In genomic region chr10:1048732-1049424, GRCh38 we compare ENCODE assay signal across 8 cellular contexts. TPM values are rescaled to one million over a fixed set of nuclear protein-coding genes. Genes with fewer than 3 reads are reported as not detected.
A peak's percentile ranks its signal among the peaks of the same experiment; 100 is the strongest.
DNase-seq lines count a peak whose midpoint lies in the region; ATAC-seq, FAIRE-seq and TF ChIP-seq lines count a peak whose summit lies in the region.

Gene IDI1, minus strand, starts transcription at chr10:1049119. Its CDS starts 116 bp downstream, at chr10:1049003.

- no peak for TF ChIP-seq CTCF in CD4-positive, alpha-beta T cell (IDR thresholded peaks at IDR 0.05)
- no peak for TF ChIP-seq CTCF in HepG2 (CRISPR knock-in tag; IDR thresholded peaks at IDR 0.05)

- peaks cover 3 to 17% of the 10 kb centered on the region in 2 experiments; a peak in 3 of 5 replicates for H3K36me3 ChIP-seq in HepG2 (replicated peaks in 1 of 2; ENCODE audit: control insufficient read depth in 1 of 2, insufficient read depth in 2 of 2, low read length in 2 of 2)

- H3K27ac Mint-ChIP-seq in CD4-positive, alpha-beta T cell = peak within 1 kb of the TSS; percentile 98

- no peaks in the 10 kb centered on the region for H3K9me3 Mint-ChIP-seq in CD4-positive, alpha-beta T cell

- TF ChIP-seq POLR2A in HepG2 (IDR thresholded peaks at IDR 0.05; ENCODE audit: insufficient read depth in 1 of 2, low read depth in 2 of 2, low read length in 2 of 2) = peak; percentile 93 to 97

- in situ Hi-C loops in HepG2 (cut with HindIII; ENCODE audit: extremely low pct_ligation_motif_present, low pct_unique_long_range_greater_than_20kb) = no loop called here

- H3K27ac ChIP-seq in CD4-positive, alpha-beta T cell (ENCODE audit: low read depth, low read length) = peak within 1 kb of the TSS; percentile 96
- peak within 1 kb of the TSS; percentile 96 for H3K27ac ChIP-seq in HepG2 (ENCODE audit: extremely low read length, insufficient read depth, low read length)

- 0% methylated on average over 5 of the region's 83 CpGs for WGBS in HepG2 (ENCODE audit: low lambda C conversion rate)

- FAIRE-seq in HepG2 (lab: Jason Lieb, UNC) = peak; percentile 61

- peaks cover 59% of the 10 kb centered on the region for H3K4me1 ChIP-seq in HepG2 (ENCODE audit: insufficient read depth, low read length)

- H3K4me2 ChIP-seq in HepG2 (ENCODE audit: low read depth, low read length) = peak within 1 kb of the TSS; percentile 85

- no peaks in the 10 kb centered on the region for H3K9me3 ChIP-seq in CD4-positive, alpha-beta T cell (ENCODE audit: control insufficient read depth, low read length)
- no peaks in the 10 kb centered on the region for H3K9me3 ChIP-seq in HepG2 (ENCODE audit: low read length)

- TF ChIP-seq EP300 in HepG2 (IDR thresholded peaks at IDR 0.05; ENCODE audit: low read depth in 2 of 2, low read length in 2 of 2) = peak in 1 of 2 experiments; percentile 61; a peak in 2 of 4 replicates
- peak; percentile 52; the same call in 1 of the 2 replicates for TF ChIP-seq EP300 in HepG2 (CRISPR knock-in tag; IDR thresholded peaks at IDR 0.05; ENCODE audit: borderline replicate concordance)

- H3K4me1 Mint-ChIP-seq in CD4-positive, alpha-beta T cell (ENCODE audit: low read depth) = peaks cover 90% of the 10 kb centered on the region

- H2AFZ ChIP-seq in HepG2 (ENCODE audit: low read length) = no peak within 1 kb of the TSS

- POLR2A ChIA-PET in CD4-positive, alpha-beta T cell (lab: Charles Lee) = interaction anchor here (0.6 to 3.0 kb wide), 22 partner anchors 9 to 913 kb away, joined by 3 to 51 read pairs (median 4); partner anchors contain the start of genes GTPBP4, IDI2, LARP4B and ZMYND11
- POLR2A ChIA-PET in HepG2 (lab: Yijun Ruan, JAX) = interaction anchor here (0.9 to 1.9 kb wide), 21 partner anchors 9 to 231 kb away, joined by 3 to 15 read pairs (median 5); partner anchors contain the start of genes GTPBP4 and LARP4B

- peaks cover 44% of the 10 kb centered on the region for H4K20me1 ChIP-seq in HepG2 (ENCODE audit: insufficient read depth, low read length)

- CTCF ChIA-PET in CD4-positive, alpha-beta T cell (lab: Charles Lee) = interaction anchor here (0.6 to 2.1 kb wide), 4 partner anchors 26 to 61 kb away, joined by 4 to 6 read pairs (median 5); partner anchors contain the start of gene GTPBP4
- CTCF ChIA-PET in HepG2 (lab: Yijun Ruan, JAX; ENCODE audit: low intra/inter-chr PET ratio, low total read pairs) = no interaction called here

- no peak for TF ChIP-seq RAD21 in HepG2 (CRISPR knock-in tag; IDR thresholded peaks at IDR 0.05)

- H3K27me3 ChIP-seq in CD4-positive, alpha-beta T cell (ENCODE audit: control insufficient read depth, insufficient read depth, low read length) = no peaks in the 10 kb centered on the region
- H3K27me3 ChIP-seq in HepG2 (ENCODE audit: control insufficient read depth in 1 of 2, insufficient read depth in 2 of 2, low read length in 2 of 2) = no peaks in the 10 kb centered on the region; a peak in 1 of 5 replicates

- intact Hi-C loops in CD4-positive, alpha-beta T cell (cut with DNase I, micrococcal nuclease) = loop anchor here (1.0 to 2.0 kb wide), 4 partner anchors 8 to 118 kb away; partner anchors contain the start of genes GTPBP4 (in 2 of the 2) and LARP4B (in 1 of the 2)
- intact Hi-C loops in HepG2 (cut with micrococcal nuclease; ENCODE audit: unreplicated experiment) = loop anchor here (2.0 to 5.0 kb wide), 2 partner anchors 62 to 118 kb away; partner anchors contain the start of genes GTPBP4 and LARP4B

- peaks cover 70% of the 10 kb centered on the region for H3K36me3 Mint-ChIP-seq in CD4-positive, alpha-beta T cell (ENCODE audit: low read depth)

- H3K9ac ChIP-seq in HepG2 (ENCODE audit: insufficient read depth, low read depth, low read length) = peak within 1 kb of the TSS; percentile 94

- DNase-seq in CD4-positive, alpha-beta T cell = peak; percentile 90 to 98 (median 93)
- DNase-seq in NCI-H82 (lab: John Stamatoyannopoulos, UW) = peak; percentile 98
- DNase-seq in activated CD4-positive, alpha-beta T cell treated with anti-CD3 and anti-CD28 coated beads, Interleukin-2, amount 50 U/mL, for 48 hours = peak; percentile 94 to 95
- peak; percentile 99 for DNase-seq in dermis blood vessel endothelial cell
- DNase-seq in HepG2 (ENCODE audit: low spot score) = peak; percentile 96
- DNase-seq in stimulated activated CD4-positive, alpha-beta T cell treated with anti-CD3 and anti-CD28 coated beads, Interleukin-2, amount 100 ng/mL, for 48 hours = peak; percentile 91 to 93

- peak within 1 kb of the TSS; percentile 98 for H3K4me3 Mint-ChIP-seq in CD4-positive, alpha-beta T cell

- peaks cover 80% of the 10 kb centered on the region for H3K79me2 ChIP-seq in HepG2 (ENCODE audit: insufficient read depth, low read length)

- H3K4me3 ChIP-seq in HepG2 (replicated peaks in 1 of 3; ENCODE audit: insufficient read depth in 1 of 3, low read depth in 2 of 3, low read length in 3 of 3) = peak within 1 kb of the TSS; percentile 80 to 98 (median 93)

- peak; percentile 72 for ATAC-seq in CD4-positive, alpha-beta T cell (ENCODE audit: poor library complexity)
- ATAC-seq in GM19452 (IDR thresholded peaks at IDR 0.05; ENCODE audit: unreplicated experiment) (peak; percentile 85), HG03575 (IDR thresholded peaks at IDR 0.05; ENCODE audit: extremely low read depth, insufficient number of reproducible peaks, low FRiP score, unreplicated experiment) (peak; percentile 61), HepG2 (peak; percentile 92)

- peaks cover 5% of the 10 kb centered on the region for H3K27me3 Mint-ChIP-seq in CD4-positive, alpha-beta T cell

- BruUV-seq in HepG2 (replicated peaks; lab: Mats Ljungman, UMichigan) = no TSS peak

TF ChIP-seq in HepG2, 621 proteins besides CTCF, POLR2A, EP300 and RAD21 (continues in another document):
- TF ChIP-seq TFDP1 (CRISPR knock-in tag; IDR thresholded peaks at IDR 0.05; ENCODE audit: borderline replicate concordance) = peak; percentile 80; the same call in 1 of the 2 replicates
- TF ChIP-seq ZNF562 (CRISPR knock-in tag; IDR thresholded peaks at IDR 0.05; ENCODE audit: borderline replicate concordance) = no peak
- no peak for TF ChIP-seq NBN (conservative IDR thresholded peaks at IDR 0.05)
- peak; percentile 52; the same call in 1 of the 2 replicates for TF ChIP-seq ZNF891 (CRISPR knock-in tag; IDR thresholded peaks at IDR 0.05)
- TF ChIP-seq TARDBP (CRISPR knock-in tag; IDR thresholded peaks at IDR 0.05) = peak; percentile 79
- TF ChIP-seq ZNF7 (CRISPR knock-in tag; IDR thresholded peaks at IDR 0.05) = no peak
- TF ChIP-seq, protein P1, sequence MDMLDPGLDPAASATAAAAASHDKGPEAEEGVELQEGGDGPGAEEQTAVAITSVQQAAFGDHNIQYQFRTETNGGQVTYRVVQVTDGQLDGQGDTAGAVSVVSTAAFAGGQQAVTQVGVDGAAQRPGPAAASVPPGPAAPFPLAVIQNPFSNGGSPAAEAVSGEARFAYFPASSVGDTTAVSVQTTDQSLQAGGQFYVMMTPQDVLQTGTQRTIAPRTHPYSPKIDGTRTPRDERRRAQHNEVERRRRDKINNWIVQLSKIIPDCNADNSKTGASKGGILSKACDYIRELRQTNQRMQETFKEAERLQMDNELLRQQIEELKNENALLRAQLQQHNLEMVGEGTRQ (IDR thresholded peaks at IDR 0.05; ENCODE audit: low read depth, low read length) = no peak
- TF ChIP-seq, protein P1 (CRISPR knock-in tag; IDR thresholded peaks at IDR 0.05; ENCODE audit: borderline replicate concordance) = peak; percentile 21; the same call in 1 of the 2 replicates
- TF ChIP-seq FOSL1 (CRISPR knock-in tag; IDR thresholded peaks at IDR 0.05; ENCODE audit: borderline replicate concordance) = no peak
- no peak for TF ChIP-seq PHB2 (IDR thresholded peaks at IDR 0.05; ENCODE audit: partially characterized antibody)

RNA-seq across cellular contexts. Expression of gene IDI1, which starts in this region (rescaled TPM):
- 100 to 1,000 TPM; 244 to 250 TPM for total RNA-seq in CD4-positive, alpha-beta T cell
- total RNA-seq in dermis blood vessel endothelial cell (59.6 and 95.5 TPM in 2 replicates), HepG2 (2016; rRNA removed; fragmentation: Illumina TruSeq; extraction: Trizol) (145 and 247 TPM in 2 replicates)
- 30.6 and 36.4 TPM in 2 replicates for total RNA-seq in HepG2 (2016; cell fraction: cytosol; rRNA removed; fragmentation: Illumina TruSeq; extraction: Trizol; ENCODE audit: low read depth)
- total RNA-seq in HepG2 (2016; cell fraction: insoluble cytoplasmic fraction; rRNA removed; fragmentation: Illumina TruSeq; extraction: Trizol) = 151 and 249 TPM in 2 replicates
- 51.4 and 56.7 TPM in 2 replicates for total RNA-seq in HepG2 (2016; cell fraction: membrane; rRNA removed; fragmentation: Illumina TruSeq; extraction: Trizol)
- 95.7 and 98.8 TPM in 2 replicates for total RNA-seq in HepG2 (2016; cell fraction: nucleus; rRNA removed; fragmentation: Illumina TruSeq; extraction: Trizol)
- polyA plus RNA-seq in HepG2 (2011; rRNA removed) = 44.4 and 56.6 TPM in 2 replicates
- 17.6 and 37.3 TPM in 2 replicates for polyA plus RNA-seq in HepG2 (2011; cell fraction: cytosol; rRNA removed)
- polyA plus RNA-seq in HepG2 (2011; cell fraction: nucleus; rRNA removed) = 43.0 and 68.2 TPM in 2 replicates
- 95.0 and 101 TPM in 2 replicates for polyA plus RNA-seq in HepG2 (2012)
- polyA plus RNA-seq in HepG2 (2016; cell fraction: cytosol; fragmentation: Illumina TruSeq; extraction: Trizol; ENCODE audit: low read depth) = 11.6 and 13.1 TPM in 2 replicates
- polyA plus RNA-seq in HepG2 (2016; cell fraction: insoluble cytoplasmic fraction; fragmentation: Illumina TruSeq; extraction: Trizol; ENCODE audit: low read depth) = 253 and 286 TPM in 2 replicates
- 34.8 and 35.9 TPM in 2 replicates for polyA plus RNA-seq in HepG2 (2016; cell fraction: membrane; fragmentation: Illumina TruSeq; extraction: Trizol; ENCODE audit: low read depth)
- polyA plus RNA-seq in HepG2 (2016; cell fraction: nucleus; fragmentation: Illumina TruSeq; extraction: Trizol; ENCODE audit: insufficient read depth, low read depth) = 142 and 155 TPM in 2 replicates
- 13.6 and 22.4 TPM in 2 replicates for polyA minus RNA-seq in HepG2 (2011; rRNA and poly(A)+ RNA removed; ENCODE audit: low replicate concordance)
- polyA minus RNA-seq in HepG2 (2011; cell fraction: cytosol; rRNA and poly(A)+ RNA removed) = 13.5 and 22.8 TPM in 2 replicates
- 43.5 and 60.7 TPM in 2 replicates for polyA minus RNA-seq in HepG2 (2011; cell fraction: nucleus; rRNA and poly(A)+ RNA removed)

Comparison
In these comparisons a context has a peak if more than half of its experiments do, and no peak if none do; other contexts are left out.
1. Peak in every context shown above with its lines: DNase-seq, ATAC-seq, H3K4me3 ChIP-seq and H3K27ac ChIP-seq.